ENCODE assay signal across 8 cellular contexts in the genomic region with DNA sequence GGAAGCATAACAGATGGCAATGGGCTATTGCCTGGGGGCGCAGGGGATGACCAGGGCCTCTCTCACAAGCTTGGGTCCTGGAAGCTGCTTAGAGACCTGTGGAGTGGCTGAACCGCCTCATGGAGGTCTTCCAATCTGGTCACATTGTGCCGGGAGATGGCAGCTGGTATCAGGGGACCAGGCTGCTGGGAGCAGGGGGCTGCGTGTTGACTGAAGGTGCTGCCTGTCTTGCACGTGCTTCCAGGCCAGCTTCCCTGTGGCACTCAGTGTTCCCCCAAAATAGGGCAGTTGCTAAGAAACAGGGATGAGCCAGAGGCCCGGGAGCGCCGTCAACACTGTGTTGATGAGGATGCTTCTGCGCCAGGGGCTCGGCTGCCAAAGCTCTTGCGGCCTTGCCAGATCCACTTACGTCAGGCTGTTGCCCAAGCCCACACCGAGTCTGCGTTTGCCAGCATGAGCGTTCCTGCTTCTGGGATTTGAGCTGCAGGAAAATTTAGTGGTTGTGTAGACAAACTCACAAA. TPM values are rescaled to one million over a fixed set of nuclear protein-coding genes. Genes with fewer than 3 reads are reported as not detected.
A peak's percentile ranks its signal among the peaks of the same experiment; 100 is the strongest.
DNase-seq lines count a peak whose midpoint lies in the region; ATAC-seq lines count a peak whose summit lies in the region.

No MANE protein-coding gene starts in this region.

- peaks cover 57% of the 10 kb centered on the region for H3K4me1 ChIP-seq in rectal smooth muscle tissue (ENCODE audit: control insufficient read depth, insufficient read depth, low read length)

- H3K9ac ChIP-seq in rectal smooth muscle tissue (ENCODE audit: low read length): no peak overlapping the region

- H3K27ac ChIP-seq in rectal smooth muscle tissue (ENCODE audit: low read depth, low read length): peak overlapping the region; percentile 99

- peak; percentile 43 for DNase-seq in DMS 273 treated with DMSO at 0.1 percent for 48 hours (lab: John Stamatoyannopoulos, UW)
- DNase-seq in amniotic epithelial cell (ENCODE audit: low read depth): peak; percentile 54
- DNase-seq in Right ventricle myocardium superior: peak; percentile 96
- DNase-seq in NCI-H2107 treated with DMSO at 0.1 percent for 48 hours (lab: John Stamatoyannopoulos, UW; ENCODE audit: unreplicated experiment): no peak
- no peak for DNase-seq in NCI-H1436 (lab: John Stamatoyannopoulos, UW)
- DNase-seq in activated naive CD4-positive, alpha-beta T cell treated with anti-CD3 and anti-CD28 coated beads, Interleukin-2, amount 50 U/mL, for 16 hours: no peak
- DNase-seq in iPS-NIHi7 (ENCODE audit: extremely low spot score): no peak

- H3K36me3 ChIP-seq in rectal smooth muscle tissue (ENCODE audit: control insufficient read depth, insufficient read depth, low read length): no peaks in the 10 kb centered on the region

- H3K27me3 ChIP-seq in rectal smooth muscle tissue (ENCODE audit: control insufficient read depth, insufficient read depth, low read length): no peaks in the 10 kb centered on the region

- peak; percentile 87 for ATAC-seq in Right ventricle myocardium superior (ENCODE audit: poor library complexity)

- no peak overlapping the region for H3K4me3 ChIP-seq in rectal smooth muscle tissue (ENCODE audit: low read length)

- intact Hi-C loops in Right ventricle myocardium superior (cut with DNase I): loop anchor here (5.0 kb wide), 1 partner anchor 168 kb away; a partner anchor contains a TSS

RNA-seq across cellular contexts. Expression of a gene that starts 39.8 kb away (rescaled TPM):
- 18.9 TPM for total RNA-seq in Right ventricle myocardium superior

Comparison
In these comparisons a context has a peak if more than half of its experiments do, and no peak if none do; other contexts are left out.
1. DNase-seq: peak in DMS 273 treated with DMSO at 0.1 percent for 48 hours (single experiment), amniotic epithelial cell (single experiment) and Right ventricle myocardium superior (single experiment); none in NCI-H2107 treated with DMSO at 0.1 percent for 48 hours (single experiment), NCI-H1436 (single experiment), activated naive CD4-positive, alpha-beta T cell treated with anti-CD3 and anti-CD28 coated beads, Interleukin-2, amount 50 U/mL, for 16 hours (single experiment) and iPS-NIHi7 (single experiment).